Comparison of ENCODE assay signal across 8 cellular contexts in the genomic region with DNA sequence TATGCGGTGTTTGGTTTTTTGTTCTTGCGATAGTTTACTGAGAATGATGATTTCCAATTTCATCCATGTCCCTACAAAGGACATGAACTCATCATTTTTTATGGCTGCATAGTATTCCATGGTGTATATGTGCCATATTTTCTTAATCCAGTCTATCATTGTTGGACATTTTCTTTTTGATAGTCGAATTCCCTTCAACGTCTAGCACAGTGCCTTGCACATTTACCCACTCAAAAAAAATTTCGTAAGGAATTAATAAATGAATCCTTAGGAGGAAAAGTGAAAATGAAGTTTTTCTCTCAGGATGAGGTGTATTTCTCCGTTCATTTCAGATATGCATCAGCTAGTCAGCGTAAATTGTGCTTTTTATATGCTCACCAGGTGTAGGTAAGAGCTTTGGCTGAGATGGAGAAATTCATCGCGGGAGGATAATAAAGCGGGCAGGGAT. TPM values are rescaled to one million over a fixed set of nuclear protein-coding genes. Genes with fewer than 3 reads are reported as not detected.
DNase-seq lines count a peak whose midpoint lies in the region; ATAC-seq and TF ChIP-seq lines count a peak whose summit lies in the region.
"Not testable (repeated sequence)": the region's sequence is repeated elsewhere in the genome, so short reads cannot be mapped to it uniquely, and the experiment has no call there.

No MANE protein-coding gene starts in this region.

- not testable (repeated sequence) for H3K9me3 ChIP-seq in Caco-2; MM.1S (replicated peaks; ENCODE audit: insufficient read depth, low read length); prostate gland; upper lobe of left lung

- H3K4me2 ChIP-seq in MM.1S (ENCODE audit: low read depth, low read length), result peak overlapping the region; percentile 58

- not testable (repeated sequence) for H3K27ac ChIP-seq in MM.1S (ENCODE audit: low read length); prostate gland; upper lobe of left lung

- not testable (repeated sequence) for H3K9me3 Mint-ChIP-seq in Caco-2 (ENCODE audit: unreplicated experiment); activated CD4-positive, alpha-beta T cell treated with anti-CD3 and anti-CD28 coated beads, Interleukin-2, amount 10 ng/mL, durations not matched to agents 7 days and 5 days; MCF 10A (ENCODE audit: unreplicated experiment); memory B cell

- ATAC-seq in memory B cell (ENCODE audit: low read depth); upper lobe of left lung (ENCODE audit: low FRiP score in 2 of 2): not testable (repeated sequence)

- not testable (repeated sequence) for H4K20me1 ChIP-seq in MM.1S (ENCODE audit: insufficient read depth, low read length)

- not testable (repeated sequence) for TF ChIP-seq POLR2A in prostate gland (IDR thresholded peaks at IDR 0.05); upper lobe of left lung (IDR thresholded peaks at IDR 0.05)

- not testable (repeated sequence) for TF ChIP-seq CTCF in Caco-2 (IDR thresholded peaks at IDR 0.05; ENCODE audit: insufficient read depth in 1 of 2, low read depth in 1 of 2, low read length in 1 of 2, severe bottlenecking in 1 of 2, unreplicated experiment in 1 of 2); MM.1S (IDR thresholded peaks at IDR 0.05; ENCODE audit: low read length); MCF 10A (IDR thresholded peaks at IDR 0.05; ENCODE audit: unreplicated experiment); fibroblast of the aortic adventitia (IDR thresholded peaks at IDR 0.05; ENCODE audit: insufficient read depth, low read length); prostate gland (IDR thresholded peaks at IDR 0.05); upper lobe of left lung (IDR thresholded peaks at IDR 0.05)

- H3K79me2 ChIP-seq in MM.1S (ENCODE audit: low read length), result peaks cover 40% of the 10 kb centered on the region

- intact Hi-C loops in Caco-2 (cut with micrococcal nuclease; ENCODE audit: unreplicated experiment), result loop anchor here (5.0 kb wide), 1 partner anchor 34 kb away; no protein-coding TSS in a partner anchor
- intact Hi-C loops in MCF 10A (cut with micrococcal nuclease); prostate gland (cut with DNase I): not testable (repeated sequence)

- not testable (repeated sequence) for H3F3A ChIP-seq in MM.1S (ENCODE audit: insufficient read depth, low read length)

- H3K27me3 Mint-ChIP-seq in Caco-2 (ENCODE audit: insufficient read depth, unreplicated experiment); MCF 10A (ENCODE audit: insufficient read depth, unreplicated experiment); memory B cell: not testable (repeated sequence)
- H3K27me3 Mint-ChIP-seq in activated CD4-positive, alpha-beta T cell treated with anti-CD3 and anti-CD28 coated beads, Interleukin-2, amount 10 ng/mL, durations not matched to agents 7 days and 5 days, result peaks cover 31% of the 10 kb centered on the region

- POLR2A ChIA-PET in Caco-2 (lab: Charles Lee) (interaction anchor here (0.8 to 1.8 kb wide), 4 partner anchors 13 to 63 kb away, joined by 3 to 9 read pairs (median 4); a partner anchor contains a TSS), MCF 10A (lab: Yijun Ruan, JAX) (interaction anchor here (0.6 to 2.4 kb wide), 11 partner anchors 8 to 673 kb away, joined by 3 to 20 read pairs (median 4); no protein-coding TSS in a partner anchor)
- POLR2A ChIA-PET in activated CD4-positive, alpha-beta T cell treated with anti-CD3 and anti-CD28 coated beads, Interleukin-2, amount 10 ng/mL, durations not matched to agents 7 days and 5 days (lab: Charles Lee), result not testable (repeated sequence)

- peaks cover 43% of the 10 kb centered on the region for H3K36me3 Mint-ChIP-seq in Caco-2 (ENCODE audit: insufficient read depth, unreplicated experiment)
- peaks cover 12% of the 10 kb centered on the region for H3K36me3 Mint-ChIP-seq in activated CD4-positive, alpha-beta T cell treated with anti-CD3 and anti-CD28 coated beads, Interleukin-2, amount 10 ng/mL, durations not matched to agents 7 days and 5 days (ENCODE audit: low read depth)
- not testable (repeated sequence) for H3K36me3 Mint-ChIP-seq in MCF 10A (ENCODE audit: insufficient read depth, unreplicated experiment); memory B cell

- H3K9me2 ChIP-seq in MM.1S (replicated peaks; ENCODE audit: insufficient read depth, low read length), result not testable (repeated sequence)

- H3K36me3 ChIP-seq in Caco-2 (ENCODE audit: control insufficient read depth, insufficient read depth, low read length); MM.1S (replicated peaks; ENCODE audit: insufficient read depth, low read length); prostate gland; upper lobe of left lung: not testable (repeated sequence)

- BruUV-seq in Caco-2 (replicated peaks; lab: Mats Ljungman, UMichigan); MCF 10A (replicated peaks; lab: Mats Ljungman, UMichigan): not testable (repeated sequence)

- CTCF ChIA-PET in Caco-2 (lab: Charles Lee), result interaction anchor here (0.6 to 1.0 kb wide), 3 partner anchors 35 to 100 kb away, joined by 3 read pairs; no protein-coding TSS in a partner anchor
- CTCF ChIA-PET in activated CD4-positive, alpha-beta T cell treated with anti-CD3 and anti-CD28 coated beads, Interleukin-2, amount 10 ng/mL, durations not matched to agents 7 days and 5 days (lab: Charles Lee), result not testable (repeated sequence)
- CTCF ChIA-PET in MCF 10A (lab: Yijun Ruan, JAX), result interaction anchor here (0.8 to 1.8 kb wide), 3 partner anchors 35 to 100 kb away, joined by 4 to 5 read pairs (median 4); no protein-coding TSS in a partner anchor

- 7% methylated on average over 8 of the region's 10 CpGs for WGBS in prostate gland
- 20 to 23% methylated on average over 8 to 9 of the region's 10 CpGs for WGBS in upper lobe of left lung, 2 donors

- peak overlapping the region; percentile 95 for H3K4me3 Mint-ChIP-seq in Caco-2 (ENCODE audit: unreplicated experiment)
- H3K4me3 Mint-ChIP-seq in activated CD4-positive, alpha-beta T cell treated with anti-CD3 and anti-CD28 coated beads, Interleukin-2, amount 10 ng/mL, durations not matched to agents 7 days and 5 days, result peak overlapping the region; percentile 95
- H3K4me3 Mint-ChIP-seq in MCF 10A (ENCODE audit: unreplicated experiment), result peak overlapping the region; percentile 90
- peak overlapping the region; percentile 87 for H3K4me3 Mint-ChIP-seq in memory B cell

- H2AFZ ChIP-seq in MM.1S (ENCODE audit: low read length), result peak overlapping the region; percentile 45

- H3K27ac Mint-ChIP-seq in Caco-2 (ENCODE audit: unreplicated experiment) (peak overlapping the region; percentile 93), MCF 10A (ENCODE audit: low read depth, unreplicated experiment) (peak overlapping the region; percentile 86)
- peak overlapping the region; percentile 90 for H3K27ac Mint-ChIP-seq in activated CD4-positive, alpha-beta T cell treated with anti-CD3 and anti-CD28 coated beads, Interleukin-2, amount 10 ng/mL, durations not matched to agents 7 days and 5 days
- H3K27ac Mint-ChIP-seq in memory B cell, result not testable (repeated sequence)

- not testable (repeated sequence) for DNase-seq in Caco-2; MM.1S; activated CD4-positive, alpha-beta T cell treated with anti-CD3 and anti-CD28 coated beads, Interleukin-2, amount 10 ng/mL, durations not matched to agents 7 days and 5 days; MCF 10A (ENCODE audit: unreplicated experiment); fibroblast of the aortic adventitia (ENCODE audit: low read depth); memory B cell (ENCODE audit: low spot score in 2 of 2); prostate gland (ENCODE audit: low spot score); upper lobe of left lung

- TF ChIP-seq EP300 in upper lobe of left lung (IDR thresholded peaks at IDR 0.05), result not testable (repeated sequence)

- peak overlapping the region; percentile 69 for H3K4me3 ChIP-seq in Caco-2 (ENCODE audit: low read depth, low read length)
- peak overlapping the region; percentile 89 for H3K4me3 ChIP-seq in MM.1S (ENCODE audit: low read length)
- peak overlapping the region; percentile 75 for H3K4me3 ChIP-seq in fibroblast of the aortic adventitia (ENCODE audit: low read depth, low read length)
- H3K4me3 ChIP-seq in prostate gland, result peak overlapping the region; percentile 61 to 66
- peak overlapping the region in 3 of 4 donors; percentile 50 to 63 (median 59) for H3K4me3 ChIP-seq in upper lobe of left lung

- H3K9ac ChIP-seq in MM.1S (ENCODE audit: low read length), result not testable (repeated sequence)

- H3K27me3 ChIP-seq in Caco-2 (replicated peaks; ENCODE audit: control insufficient read depth, insufficient read depth, low read length); MM.1S (replicated peaks; ENCODE audit: insufficient read depth, low read length); prostate gland (replicated peaks; ENCODE audit: insufficient read depth): not testable (repeated sequence)
- H3K27me3 ChIP-seq in upper lobe of left lung, result peaks cover 0 to 13% (median 1%) of the 10 kb centered on the region in 4 donors

- H3K4me1 Mint-ChIP-seq in Caco-2 (ENCODE audit: low read depth, unreplicated experiment), result peaks cover 11% of the 10 kb centered on the region
- H3K4me1 Mint-ChIP-seq in activated CD4-positive, alpha-beta T cell treated with anti-CD3 and anti-CD28 coated beads, Interleukin-2, amount 10 ng/mL, durations not matched to agents 7 days and 5 days, result peaks cover 40% of the 10 kb centered on the region
- peaks cover 23% of the 10 kb centered on the region for H3K4me1 Mint-ChIP-seq in MCF 10A (ENCODE audit: insufficient read depth, unreplicated experiment)
- H3K4me1 Mint-ChIP-seq in memory B cell, result peaks cover 16% of the 10 kb centered on the region

- H3K4me1 ChIP-seq in Caco-2, result peaks cover 18% of the 10 kb centered on the region
- H3K4me1 ChIP-seq in MM.1S (ENCODE audit: low read length); prostate gland (replicated peaks): not testable (repeated sequence)
- H3K4me1 ChIP-seq in upper lobe of left lung, result peaks cover 13 to 19% (median 16%) of the 10 kb centered on the region in 4 donors

RNA-seq across cellular contexts. Expression of a gene that starts 0.4 kb away (rescaled TPM):
- total RNA-seq in Caco-2 (2022) (383 and 410 TPM in 2 replicates), MCF 10A (2022) (165 and 198 TPM in 2 replicates), fibroblast of the aortic adventitia (ENCODE audit: low replicate concordance) (246 and 430 TPM in 2 replicates), prostate gland (100 to 1,000 TPM; 185 to 307 TPM), upper lobe of left lung (10 to 100 TPM; 12.4 to 60.8 (median 21.7) TPM)
- 100 to 1,000 TPM; 102 to 115 TPM for total RNA-seq in activated CD4-positive, alpha-beta T cell treated with anti-CD3 and anti-CD28 coated beads, Interleukin-2, amount 10 ng/mL, durations not matched to agents 7 days and 5 days

RNA-seq across cellular contexts. Expression of a gene that starts 57.3 kb away (rescaled TPM):
- total RNA-seq in Caco-2 (2022) (10.2 and 15.2 TPM in 2 replicates), MCF 10A (2022) (not detected in 2 replicates), fibroblast of the aortic adventitia (ENCODE audit: low replicate concordance) (not detected in 2 replicates), prostate gland (10 to 100 TPM in 1 of 2 donors, 1 to 10 TPM in 1; 4.6 to 21.5 TPM), upper lobe of left lung (1 to 10 TPM in 3 of 6 donors, under 1 TPM in 2, not detected in 1; 0.31 to 5.9 (median 1.2) TPM)
- total RNA-seq in activated CD4-positive, alpha-beta T cell treated with anti-CD3 and anti-CD28 coated beads, Interleukin-2, amount 10 ng/mL, durations not matched to agents 7 days and 5 days, result not detected
